In the genomic region with DNA sequence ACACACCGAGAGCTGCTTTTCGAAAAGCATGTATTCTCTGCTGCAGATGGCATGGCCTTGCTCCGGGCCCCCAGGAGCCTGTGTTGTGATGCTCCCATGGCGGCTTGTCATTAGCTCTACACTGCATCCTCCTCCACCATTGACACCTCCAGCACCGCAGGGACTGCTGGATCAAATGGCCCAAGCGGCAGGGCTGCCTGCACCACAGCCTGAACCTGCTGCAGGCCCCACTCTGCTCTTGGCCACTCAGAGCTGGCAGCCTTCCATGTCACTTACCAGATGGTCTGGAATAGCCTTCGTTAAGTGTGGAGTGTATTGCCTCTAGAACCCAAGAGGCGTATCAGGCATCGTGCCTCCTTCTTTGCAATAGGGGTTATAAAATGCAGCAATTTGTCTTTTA, we compare ENCODE assay signal across 17 cellular contexts. TPM values are rescaled to one million over a fixed set of nuclear protein-coding genes. Genes with fewer than 3 reads are reported as not detected.
A peak's percentile ranks its signal among the peaks of the same experiment; 100 is the strongest.
DNase-seq lines count a peak whose midpoint lies in the region; ATAC-seq and TF ChIP-seq lines count a peak whose summit lies in the region.
"Had no signal": no experiment of that assay in that cellular context is flagged by ENCODE, and none has a peak within 500 bp of the region (broad histone marks: within the 10 kb centered on the region; RNA-seq: fewer than 3 reads in every experiment).

No MANE protein-coding gene starts in this region.

- no peaks in the 10 kb centered on the region for H3K9me3 ChIP-seq in left lung
- H3K9me3 ChIP-seq: psoas muscle had no signal

- in situ Hi-C loops in ACHN (cut with HindIII; ENCODE audit: low pct_ligation_motif_present, low pct_unique_long_range_greater_than_20kb, low sequenced_read_pairs), result no loop called here

- no peak overlapping the region for H3K4me3 ChIP-seq in left lung
- H3K4me3 ChIP-seq: psoas muscle had no signal

- intact Hi-C loops in left lung (cut with DNase I), result no loop called here

- no peaks in the 10 kb centered on the region for H3K27me3 ChIP-seq in left lung

- no peak for TF ChIP-seq CTCF in left lung (IDR thresholded peaks at IDR 0.05)

- no peak overlapping the region for H3K27ac ChIP-seq in left lung
- H3K27ac ChIP-seq: psoas muscle had no signal

- DNase-seq in DMS79 treated with DMSO at 0.1 percent for 48 hours (lab: John Stamatoyannopoulos, UW) (peak; percentile 95), NCI-H128 (lab: John Stamatoyannopoulos, UW; ENCODE audit: unreplicated experiment) (peak; percentile 28), SHP77 (lab: John Stamatoyannopoulos, UW) (peak; percentile 76 to 77), left lung (peak in 1 of 2 donors; percentile 78), ACHN (no peak)
- DNase-seq: activated CD4-positive, alpha-beta T cell treated with anti-CD3 and anti-CD28 coated beads for 36 hours; activated naive CD8-positive, alpha-beta T cell treated with anti-CD3 and anti-CD28 coated beads for 36 hours; AML-193; Karpas-422; psoas muscle; small intestine; stimulated activated naive CD4-positive, alpha-beta T cell treated with Interleukin-2 at 50 U/mL for 16 hours; T-helper 1 cell had no signal

- ATAC-seq in left lung (peak; percentile 69), GM18519 (IDR thresholded peaks at IDR 0.05; ENCODE audit: low FRiP score, unreplicated experiment) (no peak), GM21717 (IDR thresholded peaks at IDR 0.05; ENCODE audit: unreplicated experiment) (no peak)
- ATAC-seq: activated CD4-positive, alpha-beta T cell treated with anti-CD3 and anti-CD28 coated beads for 36 hours; activated T-helper 17 cell treated with anti-CD3 and anti-CD28 coated beads, Interleukin-2, amount 50 U/mL, for 72 hours; HCT116; psoas muscle had no signal

- H3K4me1 ChIP-seq in left lung, result no peaks in the 10 kb centered on the region

- no peaks in the 10 kb centered on the region for H3K36me3 ChIP-seq in left lung

RNA-seq across cellular contexts. Expression of gene ROCK2, which starts 52.6 kb away (rescaled TPM):
- total RNA-seq in left lung, result 10 to 100 TPM; 49.4 to 59.0 TPM
